Comparison of ENCODE assay signal across 9 cellular contexts in the genomic region with DNA sequence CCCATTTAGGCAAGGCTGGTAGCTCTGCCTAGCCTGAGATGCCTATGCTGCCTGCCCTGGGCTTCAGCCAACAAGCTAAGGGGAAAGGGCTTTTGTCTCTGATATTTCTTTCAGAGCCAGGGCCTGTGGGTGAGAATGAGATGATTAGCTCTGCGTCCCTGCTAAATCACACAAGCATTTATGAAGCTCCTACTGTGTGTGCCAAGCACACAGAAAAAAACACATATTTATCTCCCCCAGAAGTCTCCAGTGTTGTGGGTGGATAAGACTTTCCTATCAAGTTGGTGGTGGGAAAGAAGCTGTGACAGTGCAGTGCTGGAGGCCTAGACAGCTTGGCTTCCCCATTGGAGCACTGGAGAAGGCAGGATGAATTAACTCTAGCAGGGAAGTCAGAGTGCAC. TPM values are rescaled to one million over a fixed set of nuclear protein-coding genes. Genes with fewer than 3 reads are reported as not detected.
DNase-seq lines count a peak whose midpoint lies in the region; ATAC-seq and TF ChIP-seq lines count a peak whose summit lies in the region.
"Had no signal": no experiment of that assay in that cellular context is flagged by ENCODE, and none has a peak within 500 bp of the region (broad histone marks: within the 10 kb centered on the region; RNA-seq: fewer than 3 reads in every experiment).

No MANE protein-coding gene starts in this region.

- H3K4me3 Mint-ChIP-seq in CD8-positive, alpha-beta memory T cell = peak overlapping the region; percentile 94 to 100 (median 97)

- CTCF ChIA-PET in CD8-positive, alpha-beta memory T cell (lab: Charles Lee) = interaction anchor here (1.4 to 1.8 kb wide), 2 partner anchors 36 to 46 kb away, joined by 4 to 6 read pairs; partner anchors contain the start of gene KRTCAP2
- CTCF ChIA-PET in PC-9 (lab: Charles Lee) = interaction anchor here (0.6 kb wide), 1 partner anchor 35 kb away, joined by 5 read pairs; no protein-coding TSS in a partner anchor

- H3K4me1 ChIP-seq in CD8-positive, alpha-beta memory T cell (ENCODE audit: insufficient read depth, low read length) = peaks cover 25% of the 10 kb centered on the region
- H3K4me1 ChIP-seq in PC-9 (replicated peaks; ENCODE audit: insufficient read depth) (peaks cover 40% of the 10 kb centered on the region), osteoblast (ENCODE audit: insufficient read depth, low read length) (peaks cover 24% of the 10 kb centered on the region)

- ATAC-seq in HG02678 (IDR thresholded peaks at IDR 0.05; ENCODE audit: unreplicated experiment) (no peak), HG02588 (IDR thresholded peaks at IDR 0.05; ENCODE audit: unreplicated experiment) (no peak), HG02610 (IDR thresholded peaks at IDR 0.05; ENCODE audit: unreplicated experiment) (no peak)

- peak overlapping the region; percentile 44 for H3K4me3 ChIP-seq in CD8-positive, alpha-beta memory T cell (ENCODE audit: low read length)
- H3K4me3 ChIP-seq in PC-9 = peak overlapping the region; percentile 78
- peak overlapping the region; percentile 81 for H3K4me3 ChIP-seq in epithelial cell of esophagus (ENCODE audit: low read length)
- peak overlapping the region; percentile 77 for H3K4me3 ChIP-seq in osteoblast (ENCODE audit: insufficient read depth, low read length)

- H3K27ac Mint-ChIP-seq in CD8-positive, alpha-beta memory T cell = peak overlapping the region; percentile 94 to 100 (median 99)

- peak overlapping the region; percentile 94 for H3K4me2 ChIP-seq in PC-9
- H3K4me2 ChIP-seq in osteoblast (ENCODE audit: insufficient read depth, low read length) = peak overlapping the region; percentile 84

- intact Hi-C loops in PC-9 (cut with micrococcal nuclease; ENCODE audit: unreplicated experiment) = loop anchor here (5.0 kb wide), 1 partner anchor 165 kb away; the partner anchor contains the start of genes CKS1B and SHC1

- peaks cover 48% of the 10 kb centered on the region for H3K79me2 ChIP-seq in PC-9 (ENCODE audit: low read depth)
- peaks cover 34% of the 10 kb centered on the region for H3K79me2 ChIP-seq in osteoblast (ENCODE audit: insufficient read depth, low read length)

- no peak for DNase-seq in CD8-positive, alpha-beta memory T cell
- no peak for DNase-seq in PC-9
- DNase-seq in epithelial cell of esophagus (ENCODE audit: low read depth) = no peak
- DNase-seq in osteoblast (ENCODE audit: insufficient read length, low spot score, missing footprints) = no peak
- no peak for DNase-seq in kidney tubule cell (ENCODE audit: low spot score)
- DNase-seq: activated CD4-positive, alpha-beta T cell treated with anti-CD3 and anti-CD28 coated beads, Interleukin-2, amount 50 U/mL, for 1 hour had no signal

- no peaks in the 10 kb centered on the region for H3K9me3 Mint-ChIP-seq in CD8-positive, alpha-beta memory T cell

- H3K27ac ChIP-seq in CD8-positive, alpha-beta memory T cell (ENCODE audit: low read depth, low read length) = peak overlapping the region; percentile 93
- H3K27ac ChIP-seq in PC-9 (0 out of 2 replicates have a peak overlapping the region, but pooled peaks have one; percentile 99), osteoblast (ENCODE audit: low read depth, low read length) (peak overlapping the region; percentile 97)

- H4K20me1 ChIP-seq in PC-9 (ENCODE audit: insufficient read depth) (no peaks in the 10 kb centered on the region), osteoblast (ENCODE audit: insufficient read depth, low read length) (no peaks in the 10 kb centered on the region)

- peaks cover 41 to 54% (median 54%) of the 10 kb centered on the region in 3 donors for H3K4me1 Mint-ChIP-seq in CD8-positive, alpha-beta memory T cell

- no TSS peak for BruUV-seq in PC-9 (replicated peaks; lab: Mats Ljungman, UMichigan)

- H3F3A ChIP-seq in PC-9 (ENCODE audit: insufficient read depth, low read depth) = peaks cover 53% of the 10 kb centered on the region

- H3K27me3 Mint-ChIP-seq in CD8-positive, alpha-beta memory T cell = peaks cover 0 to 5% of the 10 kb centered on the region in 2 donors

- no peak for TF ChIP-seq CTCF in PC-9 (conservative IDR thresholded peaks at IDR 0.05)
- no peak for TF ChIP-seq CTCF in epithelial cell of esophagus (IDR thresholded peaks at IDR 0.05; ENCODE audit: insufficient read depth, low read depth, low read length, missing control alignments)
- TF ChIP-seq CTCF in osteoblast (IDR thresholded peaks at IDR 0.05; ENCODE audit: extremely low read depth, low read depth, low read length) = no peak

- H3K9me2 ChIP-seq in PC-9 (ENCODE audit: insufficient read depth) = no peaks in the 10 kb centered on the region

- H3K36me3 ChIP-seq in CD8-positive, alpha-beta memory T cell (ENCODE audit: insufficient read depth, low read length) = no peaks in the 10 kb centered on the region
- H3K36me3 ChIP-seq in PC-9 (ENCODE audit: low read depth) (peaks cover 23% of the 10 kb centered on the region), osteoblast (ENCODE audit: insufficient read depth, low read length) (peaks cover 9% of the 10 kb centered on the region)

- peaks cover 0 to 21% (median 3%) of the 10 kb centered on the region in 3 donors for H3K36me3 Mint-ChIP-seq in CD8-positive, alpha-beta memory T cell

- H3K27me3 ChIP-seq in CD8-positive, alpha-beta memory T cell (ENCODE audit: insufficient read depth, low read length, poor library complexity, severe bottlenecking) = no peaks in the 10 kb centered on the region
- no peaks in the 10 kb centered on the region for H3K27me3 ChIP-seq in PC-9 (ENCODE audit: insufficient read depth, low read depth)
- no peaks in the 10 kb centered on the region for H3K27me3 ChIP-seq in osteoblast (ENCODE audit: insufficient read depth, low read length)

- H2AFZ ChIP-seq in PC-9 = no peak overlapping the region
- no peak overlapping the region for H2AFZ ChIP-seq in osteoblast (ENCODE audit: low read length)

- H3K9me3 ChIP-seq in CD8-positive, alpha-beta memory T cell (ENCODE audit: low read length) = no peaks in the 10 kb centered on the region
- H3K9me3 ChIP-seq in PC-9 (ENCODE audit: insufficient read depth, low read depth) (no peaks in the 10 kb centered on the region), osteoblast (ENCODE audit: low read depth, low read length) (no peaks in the 10 kb centered on the region)

- POLR2A ChIA-PET in CD8-positive, alpha-beta memory T cell (lab: Charles Lee) = no interaction called here
- POLR2A ChIA-PET in PC-9 (lab: Charles Lee; ENCODE audit: unreplicated experiment) = interaction anchor here (0.7 kb wide), 1 partner anchor 29 kb away, joined by 3 read pairs; no protein-coding TSS in a partner anchor

RNA-seq across cellular contexts. Expression of gene SLC50A1, which starts 1.5 kb away (rescaled TPM):
- total RNA-seq in CD8-positive, alpha-beta memory T cell = 10 to 100 TPM; 43.4 to 47.2 TPM
- polyA plus RNA-seq in CD8-positive, alpha-beta memory T cell = 49.5 TPM
- total RNA-seq in PC-9 (2021) = 54.9 and 67.6 TPM in 2 replicates
- total RNA-seq in osteoblast = 34.5 and 38.0 TPM in 2 replicates

RNA-seq across cellular contexts. Expression of gene DPM3, which starts 3.2 kb away (rescaled TPM):
- 10 to 100 TPM; 38.9 to 40.9 TPM for total RNA-seq in CD8-positive, alpha-beta memory T cell
- polyA plus RNA-seq in CD8-positive, alpha-beta memory T cell = 120 TPM
- total RNA-seq in PC-9 (2021) (83.7 and 127 TPM in 2 replicates), osteoblast (15.9 and 34.4 TPM in 2 replicates)

RNA-seq across cellular contexts. Expression of gene EFNA1, which starts 9.5 kb away (rescaled TPM):
- total RNA-seq in CD8-positive, alpha-beta memory T cell = under 1 TPM; 0.16 to 0.31 TPM
- polyA plus RNA-seq in CD8-positive, alpha-beta memory T cell = 1.3 TPM
- total RNA-seq in PC-9 (2021) (30.6 and 35.7 TPM in 2 replicates), osteoblast (0.36 and 0.88 TPM in 2 replicates)

RNA-seq across cellular contexts. Expression of gene KRTCAP2, which starts 36.0 kb away (rescaled TPM):
- total RNA-seq in CD8-positive, alpha-beta memory T cell = 100 to 1,000 TPM; 181 to 207 TPM
- polyA plus RNA-seq in CD8-positive, alpha-beta memory T cell = 576 TPM
- total RNA-seq in PC-9 (2021) (112 and 156 TPM in 2 replicates), osteoblast (112 and 117 TPM in 2 replicates)

RNA-seq across cellular contexts. Expression of gene TRIM46, which starts 36.5 kb away (rescaled TPM):
- 1 to 10 TPM; 6.4 to 7.3 TPM for total RNA-seq in CD8-positive, alpha-beta memory T cell
- 0.99 TPM for polyA plus RNA-seq in CD8-positive, alpha-beta memory T cell
- total RNA-seq in PC-9 (2021) (6.0 and 6.2 TPM in 2 replicates), osteoblast (3.2 and 3.3 TPM in 2 replicates)

Comparison
In these comparisons a context has a peak if more than half of its experiments do, and no peak if none do; other contexts are left out.
1. RNA of gene EFNA1, which starts 9.5 kb away (total RNA-seq): 30.6 to 35.7 TPM in PC-9; 0.36 to 0.88 TPM in osteoblast and 0.16 to 0.31 TPM in CD8-positive, alpha-beta memory T cell; every median in the first group is over 10 times any median in the second.
2. Peak in every context shown above with its lines, with median percentiles within 50 percentile points of each other: H3K27ac ChIP-seq and H3K4me3 ChIP-seq.